In genomic region chrX:94942603-94943002, GRCh38 we compare ENCODE assay signal across 34 cellular contexts.
"Had no signal": no experiment of that assay in that cellular context is flagged by ENCODE, and none has a peak within 500 bp of the region (broad histone marks: within the 10 kb centered on the region; RNA-seq: fewer than 3 reads in every experiment).

No MANE protein-coding gene starts in this region.

- H3K27ac ChIP-seq: adrenal gland, body of pancreas, breast epithelium, Peyer's patch, SJSA1 had no signal

- H3K4me3 ChIP-seq: adrenal gland, body of pancreas, breast epithelium, Peyer's patch, SJSA1 had no signal

- H3K27ac Mint-ChIP-seq: activated CD4-positive, alpha-beta memory T cell treated with anti-CD3 and anti-CD28 coated beads for 36 hours; activated naive CD4-positive, alpha-beta T cell treated with anti-CD3 and anti-CD28 coated beads for 36 hours; activated naive CD4-positive, alpha-beta T cell treated with anti-CD3 and anti-CD28 coated beads, Interleukin-2, amount 50 U/mL, for 72 hours; activated T-helper 1 cell treated with anti-CD3 and anti-CD28 coated beads, Interleukin-12 subunit alpha, Interleukin-12 subunit beta, Interleukin-2, Interleukin-4 antibody, amounts not matched to agents 30 ng/mL and 10 ng/mL and 1 ng/mL, durations not matched to agents 14 hours and 24 hours and 36 hours; T-helper 1 cell treated with Interleukin-12 subunit alpha and Interleukin-12 subunit beta and Interleukin-4 antibody, amounts not matched to agents 30 μg/mL and 1 μg/mL, for 36 hours; T-helper 2 cell treated with Interferon-gamma antibody and Interleukin-4, amounts not matched to agents 5 μg/mL and 100 μg/mL, for 36 hours; WTC11 had no signal

- H3K36me3 ChIP-seq: adrenal gland, breast epithelium, Peyer's patch, SJSA1 had no signal

- H3K36me3 Mint-ChIP-seq: activated CD4-positive, alpha-beta memory T cell treated with anti-CD3 and anti-CD28 coated beads for 36 hours had no signal

- H3K9me3 Mint-ChIP-seq: activated naive CD4-positive, alpha-beta T cell treated with anti-CD3 and anti-CD28 coated beads for 36 hours had no signal

- H3K27me3 Mint-ChIP-seq: activated CD4-positive, alpha-beta memory T cell treated with anti-CD3 and anti-CD28 coated beads for 36 hours had no signal

- H3K9me3 ChIP-seq: adrenal gland, body of pancreas, breast epithelium, Peyer's patch, SJSA1, SK-N-SH had no signal

- ATAC-seq: activated CD4-positive, CD25-positive, alpha-beta regulatory T cell treated with anti-CD3 and anti-CD28 coated beads, Interleukin-2, amount 50 U/mL, for 24 hours; activated naive CD4-positive, alpha-beta T cell treated with anti-CD3 and anti-CD28 coated beads, Interleukin-2, amount 50 U/mL, for 72 hours; activated T-cell treated with anti-CD3 and anti-CD28 coated beads, Interleukin-2, amount 50 U/mL, for 4 hours; body of pancreas; PC-3; WTC11 had no signal

- H3K9ac ChIP-seq: SK-N-SH had no signal

- FAIRE-seq: TTC549 had no signal

- H3K4me3 Mint-ChIP-seq: activated CD4-positive, alpha-beta memory T cell treated with anti-CD3 and anti-CD28 coated beads for 36 hours; activated naive CD4-positive, alpha-beta T cell treated with anti-CD3 and anti-CD28 coated beads for 36 hours; activated T-cell treated with anti-CD3 and anti-CD28 coated beads, Interleukin-2, amount 50 U/mL, for 4 hours; activated T-helper 1 cell treated with anti-CD3 and anti-CD28 coated beads, Interleukin-12 subunit alpha, Interleukin-12 subunit beta, Interleukin-2, Interleukin-4 antibody, amounts not matched to agents 30 ng/mL and 10 ng/mL and 1 ng/mL, durations not matched to agents 14 hours and 24 hours and 36 hours; T-helper 1 cell treated with Interleukin-12 subunit alpha and Interleukin-12 subunit beta and Interleukin-4 antibody, amounts not matched to agents 30 μg/mL and 1 μg/mL, for 36 hours; T-helper 2 cell treated with Interferon-gamma antibody and Interleukin-4, amounts not matched to agents 5 μg/mL and 100 μg/mL, for 36 hours; WTC11 had no signal

- DNase-seq: activated CD4-positive, alpha-beta memory T cell treated with anti-CD3 and anti-CD28 coated beads for 36 hours; activated CD4-positive, alpha-beta T cell treated with anti-CD3 and anti-CD28 coated beads for 4 hours; activated CD4-positive, alpha-beta T cell treated with anti-CD3 and anti-CD28 coated beads, Interleukin-2, amount 50 U/mL, for 1 hour; activated CD8-positive, alpha-beta memory T cell treated with anti-CD3 and anti-CD28 coated beads, Interleukin-2, amount 50 U/mL, for 4 hours; activated gamma-delta T cell treated with Interleukin-2 at 50 U/mL for 16 hours; activated naive CD4-positive, alpha-beta T cell treated with anti-CD3 and anti-CD28 coated beads for 36 hours; activated T-cell treated with anti-CD3 and anti-CD28 coated beads for 4 hours; activated T-cell treated with anti-CD3 and anti-CD28 coated beads, Interleukin-2, amount 50 U/mL, for 4 hours; adrenal gland; body of pancreas; Karpas-422; KBM-7; NCI-H1105; NCI-H1436; NCI-H1694; NCI-H2029; NCI-H226; NCI-H446 treated with DMSO at 0.1 percent for 48 hours; NCI-H69; NK-92 treated with Interleukin-12 subunit alpha and Interleukin-12 subunit beta, amount 100 ng/mL, for 24 hours; PC-3; Peyer's patch; RPMI8226; SHP77 treated with DMSO at 0.1 percent for 48 hours; SK-N-SH had no signal

- H3K27me3 ChIP-seq: body of pancreas, Peyer's patch, SJSA1 had no signal

- H3K4me2 ChIP-seq: SK-N-SH had no signal

- H3K4me1 ChIP-seq: adrenal gland, body of pancreas, breast epithelium, Peyer's patch, SJSA1 had no signal
